In genomic region chr17:68871447-68871846, GRCh38 we compare ENCODE assay signal across 1 cellular context.
TF ChIP-seq lines count a peak whose summit lies in the region.

No MANE protein-coding gene starts in this region.

TF ChIP-seq in HepG2, 621 proteins besides CTCF, POLR2A, EP300 and RAD21 (continued from another document):
- no peak for TF ChIP-seq MYPOP (CRISPR knock-in tag; IDR thresholded peaks at IDR 0.05)
